ENCODE assay signal across 17 cellular contexts in the genomic region with DNA sequence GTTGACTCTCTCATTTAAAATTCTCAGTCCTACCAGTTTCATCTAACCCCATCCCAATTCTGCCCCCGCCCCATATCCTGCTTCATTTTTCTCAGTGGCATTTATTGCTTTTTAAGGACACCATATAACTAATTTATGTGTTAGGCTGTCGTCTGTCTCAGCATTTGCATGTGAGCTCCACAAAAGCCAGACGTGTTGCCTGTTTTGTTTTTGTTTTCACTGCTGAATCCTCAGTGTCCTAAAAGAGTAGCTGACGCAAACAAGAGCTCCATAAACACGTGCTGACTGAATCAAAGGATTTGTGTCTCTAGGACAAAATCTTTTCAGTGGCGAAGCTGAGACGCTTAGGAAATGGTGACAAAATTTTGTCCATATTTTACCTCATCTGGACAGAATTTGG.
"Had no signal": no experiment of that assay in that cellular context is flagged by ENCODE, and none has a peak within 500 bp of the region (broad histone marks: within the 10 kb centered on the region; RNA-seq: fewer than 3 reads in every experiment).

No MANE protein-coding gene starts in this region.

- H3K27ac ChIP-seq: coronary artery, dorsolateral prefrontal cortex, esophagus muscularis mucosa, ovary, right atrium auricular region, uterus had no signal

- H3K4me3 ChIP-seq: coronary artery, dorsolateral prefrontal cortex, esophagus muscularis mucosa, ovary, right atrium auricular region, uterus had no signal

- H3K4me1 ChIP-seq: right atrium auricular region, uterus had no signal

- H3K36me3 ChIP-seq: esophagus muscularis mucosa, ovary, right atrium auricular region, uterus had no signal

- DNase-seq: dorsolateral prefrontal cortex; effector CD8-positive, alpha-beta T cell; foreskin melanocyte; head of caudate nucleus; hippocampal formation; left colon; naive thymus-derived CD4-positive, alpha-beta T cell; nucleus accumbens; ovary; small intestine; stimulated activated CD4-positive, alpha-beta T cell treated with anti-CD3 and anti-CD28 coated beads, Interleukin-2, amount 100 ng/mL, for 48 hours; stimulated activated naive CD4-positive, alpha-beta T cell treated with Interleukin-2 at 50 U/mL for 16 hours; trophoblast cell; uterus had no signal

- H3K27me3 ChIP-seq: dorsolateral prefrontal cortex, esophagus muscularis mucosa, ovary, right atrium auricular region, uterus had no signal

- ATAC-seq: naive thymus-derived CD4-positive, alpha-beta T cell had no signal

- H3K9me3 ChIP-seq: esophagus muscularis mucosa, ovary, right atrium auricular region, uterus had no signal
